ENCODE assay signal across 25 cellular contexts in the genomic region with DNA sequence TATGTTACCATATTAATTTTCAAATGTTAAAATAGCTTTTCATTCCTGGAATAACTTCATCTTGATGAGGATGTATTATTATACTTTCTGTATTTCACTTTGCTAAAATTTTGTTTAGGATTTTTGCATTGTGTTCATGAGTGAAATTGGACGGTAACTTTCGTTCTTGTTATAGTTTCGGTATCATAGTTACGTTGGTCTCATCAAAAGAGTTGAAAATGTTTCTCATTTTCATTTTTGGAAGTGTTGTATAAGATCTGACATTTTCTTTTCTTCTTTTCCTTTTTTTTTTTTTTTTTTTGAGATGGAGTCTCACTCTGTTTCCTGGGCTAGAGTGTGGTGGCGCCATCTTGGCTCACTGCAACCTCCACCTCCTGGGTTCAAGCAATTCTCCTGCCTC. TPM values are rescaled to one million over a fixed set of nuclear protein-coding genes. Genes with fewer than 3 reads are reported as not detected.
"Had no signal": no experiment of that assay in that cellular context is flagged by ENCODE, and none has a peak within 500 bp of the region (broad histone marks: within the 10 kb centered on the region; RNA-seq: fewer than 3 reads in every experiment).

No MANE protein-coding gene starts in this region.

- H3K27ac Mint-ChIP-seq: activated CD4-positive, alpha-beta T cell treated with anti-CD3 and anti-CD28 coated beads, Interleukin-2, amount 10 ng/mL, durations not matched to agents 7 days and 5 days; activated CD8-positive, alpha-beta T cell treated with anti-CD3 and anti-CD28 coated beads for 36 hours; activated naive CD8-positive, alpha-beta T cell; activated T-helper 2 cell treated with anti-CD3 and anti-CD28 coated beads, Interferon-gamma antibody, Interleukin-2, Interleukin-4, amounts not matched to agents 10 μg/mL and 5 μg/mL and 100 μg/mL, durations not matched to agents 14 hours and 24 hours and 36 hours; dendritic cell treated with granulocyte-macrophage colony-stimulating factor and Interleukin-4, amounts not matched to agents 40 ng/mL and 50 ng/mL, for 4 days; effector memory CD8-positive, alpha-beta T cell had no signal

- H3K4me3 Mint-ChIP-seq: activated CD4-positive, alpha-beta T cell treated with anti-CD3 and anti-CD28 coated beads, Interleukin-2, amount 10 ng/mL, durations not matched to agents 7 days and 5 days; activated CD8-positive, alpha-beta T cell treated with anti-CD3 and anti-CD28 coated beads for 36 hours; activated naive CD8-positive, alpha-beta T cell; activated T-cell treated with anti-CD3 and anti-CD28 coated beads, Interleukin-2, amount 50 U/mL, for 4 hours; central memory CD8-positive, alpha-beta T cell; dendritic cell treated with granulocyte-macrophage colony-stimulating factor and Interleukin-4, amounts not matched to agents 40 ng/mL and 50 ng/mL, for 4 days; effector memory CD8-positive, alpha-beta T cell had no signal

- H3K9me3 ChIP-seq: gastrocnemius medialis had no signal

- H3K27me3 Mint-ChIP-seq: activated CD4-positive, alpha-beta T cell treated with anti-CD3 and anti-CD28 coated beads, Interleukin-2, amount 10 ng/mL, durations not matched to agents 7 days and 5 days; activated CD8-positive, alpha-beta T cell treated with anti-CD3 and anti-CD28 coated beads for 36 hours; activated naive CD8-positive, alpha-beta T cell; central memory CD8-positive, alpha-beta T cell; dendritic cell treated with granulocyte-macrophage colony-stimulating factor and Interleukin-4, amounts not matched to agents 40 ng/mL and 50 ng/mL, for 4 days; effector memory CD8-positive, alpha-beta T cell had no signal

- ATAC-seq: activated CD8-positive, alpha-beta T cell treated with anti-CD3 and anti-CD28 coated beads for 36 hours; effector memory CD8-positive, alpha-beta T cell; foreskin keratinocyte; gastrocnemius medialis; heart left ventricle had no signal

- DNase-seq: activated CD4-positive, alpha-beta T cell treated with anti-CD3 and anti-CD28 coated beads, Interleukin-2, amount 10 ng/mL, durations not matched to agents 7 days and 5 days; activated CD4-positive, alpha-beta T cell treated with anti-CD3 and anti-CD28 coated beads, Interleukin-2, amount 50 U/mL, for 4 hours; activated CD8-positive, alpha-beta memory T cell treated with anti-CD3 and anti-CD28 coated beads for 24 hours; activated CD8-positive, alpha-beta T cell treated with anti-CD3 and anti-CD28 coated beads for 36 hours; activated effector memory CD4-positive, alpha-beta T cell treated with anti-CD3 and anti-CD28 coated beads, Interleukin-2, amount 50 U/mL, for 16 hours; activated naive CD4-positive, alpha-beta T cell treated with anti-CD3 and anti-CD28 coated beads, Interleukin-2, amount 50 U/mL, for 16 hours; activated T-cell treated with anti-CD3 and anti-CD28 coated beads, Interleukin-2, amount 50 U/mL, for 4 hours; amniotic stem cell; anterior cingulate cortex; brain microvascular endothelial cell; dorsolateral prefrontal cortex; effector memory CD8-positive, alpha-beta T cell; erythroblast; foreskin keratinocyte; gastrocnemius medialis; glutamatergic neuron; heart left ventricle had no signal

- FAIRE-seq: astrocyte, bronchial epithelial cell had no signal

- H3K9me3 Mint-ChIP-seq: activated CD4-positive, alpha-beta T cell treated with anti-CD3 and anti-CD28 coated beads, Interleukin-2, amount 10 ng/mL, durations not matched to agents 7 days and 5 days; activated T-cell treated with anti-CD3 and anti-CD28 coated beads, Interleukin-2, amount 50 U/mL, for 4 hours; activated T-helper 2 cell treated with anti-CD3 and anti-CD28 coated beads, Interferon-gamma antibody, Interleukin-2, Interleukin-4, amounts not matched to agents 10 μg/mL and 5 μg/mL and 100 μg/mL, durations not matched to agents 14 hours and 24 hours and 36 hours; central memory CD8-positive, alpha-beta T cell; dendritic cell treated with granulocyte-macrophage colony-stimulating factor and Interleukin-4, amounts not matched to agents 40 ng/mL and 50 ng/mL, for 4 days; effector memory CD8-positive, alpha-beta T cell had no signal

- H3K4me1 Mint-ChIP-seq: central memory CD8-positive, alpha-beta T cell had no signal

RNA-seq across cellular contexts. Expression of gene PRRT1B, which starts 20.0 kb away (rescaled TPM):
- total RNA-seq: activated CD4-positive, alpha-beta T cell treated with anti-CD3 and anti-CD28 coated beads, Interleukin-2, amount 10 ng/mL, durations not matched to agents 7 days and 5 days; activated CD8-positive, alpha-beta T cell treated with anti-CD3 and anti-CD28 coated beads for 36 hours; activated T-cell treated with anti-CD3 and anti-CD28 coated beads, Interleukin-2, amount 50 U/mL, for 4 hours; activated T-helper 2 cell treated with anti-CD3 and anti-CD28 coated beads, Interferon-gamma antibody, Interleukin-2, Interleukin-4, amounts not matched to agents 10 μg/mL and 5 μg/mL and 100 μg/mL, durations not matched to agents 14 hours and 24 hours and 36 hours; astrocyte; bronchial epithelial cell; cardiac septum; cerebellum; foreskin keratinocyte; gastrocnemius medialis; heart left ventricle had no signal
